21 cellular contexts compared by ENCODE assay signal in genomic region chr15:52114656-52115055, GRCh38. TPM values are rescaled to one million over a fixed set of nuclear protein-coding genes. Genes with fewer than 3 reads are reported as not detected.
DNase-seq lines count a peak whose midpoint lies in the region; ATAC-seq, FAIRE-seq and TF ChIP-seq lines count a peak whose summit lies in the region.
"Had no signal": no experiment of that assay in that cellular context is flagged by ENCODE, and none has a peak within 500 bp of the region (broad histone marks: within the 10 kb centered on the region; RNA-seq: fewer than 3 reads in every experiment).

No MANE protein-coding gene starts in this region.

- no peak for TF ChIP-seq CTCF in right atrium auricular region (IDR thresholded peaks at IDR 0.05)
- no peak for TF ChIP-seq CTCF in endothelial cell of umbilical vein (IDR thresholded peaks at IDR 0.05; ENCODE audit: extremely low read depth in 1 of 2, insufficient read depth in 1 of 2, low read depth in 1 of 2, low read length in 2 of 2)
- TF ChIP-seq CTCF in gastrocnemius medialis (IDR thresholded peaks at IDR 0.05 in 4 of 5, conservative IDR thresholded peaks at IDR 0.05 in 1 of 5), result no peak

- no peak overlapping the region for H4K91ac ChIP-seq in mesenchymal stem cell (ENCODE audit: low read length)

- H4K20me1 ChIP-seq in endothelial cell of umbilical vein (replicated peaks; ENCODE audit: control insufficient read depth, extremely low read depth, insufficient read depth, low read length), result no peaks in the 10 kb centered on the region

- H2AK5ac ChIP-seq in mesenchymal stem cell (ENCODE audit: low read length, severe bottlenecking), result no peak overlapping the region

- H3K4me1 Mint-ChIP-seq in activated naive CD8-positive, alpha-beta T cell treated with anti-CD3 and anti-CD28 coated beads, Interleukin-2, amount 50 U/mL, for 24 hours, result peaks cover 8% of the 10 kb centered on the region
- H3K4me1 Mint-ChIP-seq: stimulated activated effector memory CD8-positive, alpha-beta T cell treated with anti-CD3 and anti-CD28 coated beads, Interleukin-12 subunit alpha, Interleukin-12 subunit beta, amount 100 ng/mL, for 72 hours had no signal

- POLR2A ChIA-PET in endothelial cell of umbilical vein (lab: Charles Lee), result no interaction called here

- H3K9ac ChIP-seq in endothelial cell of umbilical vein (replicated peaks; ENCODE audit: extremely low read depth, insufficient read depth, low read length) (no peak overlapping the region), mesenchymal stem cell (ENCODE audit: low read length) (no peak overlapping the region)

- H2AFZ ChIP-seq in endothelial cell of umbilical vein (ENCODE audit: low read depth, low read length), result no peak overlapping the region
- no peak overlapping the region for H2AFZ ChIP-seq in mesenchymal stem cell (ENCODE audit: low read depth, low read length)

- H3K4me2 ChIP-seq in endothelial cell of umbilical vein (ENCODE audit: insufficient read depth, low read length), result no peak overlapping the region
- H3K4me2 ChIP-seq in mesenchymal stem cell (ENCODE audit: low read length, poor library complexity, severe bottlenecking), result no peak overlapping the region

- H3K27me3 ChIP-seq in right atrium auricular region (no peaks in the 10 kb centered on the region), endothelial cell of umbilical vein (ENCODE audit: control insufficient read depth in 2 of 2, insufficient read depth in 2 of 2, low read length in 2 of 2) (no peaks in the 10 kb centered on the region), mesenchymal stem cell (ENCODE audit: control insufficient read depth in 1 of 2, insufficient read depth in 1 of 2, low read length in 2 of 2) (peaks cover 3 to 12% of the 10 kb centered on the region in 2 experiments), gastrocnemius medialis (peaks cover 18 to 28% (median 20%) of the 10 kb centered on the region in 3 donors)
- H3K27me3 ChIP-seq: colonic mucosa had no signal

- H3K4me1 ChIP-seq in right atrium auricular region (peaks cover 0 to 12% of the 10 kb centered on the region in 2 donors), endothelial cell of umbilical vein (ENCODE audit: control insufficient read depth, extremely low read depth, insufficient read depth, low read length) (peaks cover 21% of the 10 kb centered on the region), mesenchymal stem cell (ENCODE audit: control insufficient read depth, insufficient read depth, low read depth, low read length) (peaks cover 5% of the 10 kb centered on the region), gastrocnemius medialis (no peaks in the 10 kb centered on the region)

- no peak overlapping the region for H4K8ac ChIP-seq in mesenchymal stem cell (ENCODE audit: low read length)

- in situ Hi-C loops in gastrocnemius medialis (cut with MboI; ENCODE audit: low sequenced_read_pairs in 4 of 4), result no loop called here

- FAIRE-seq in endothelial cell of umbilical vein (lab: Jason Lieb, UNC), result no peak
- FAIRE-seq: HTR-8/SVneo had no signal

- no peak overlapping the region for H2BK12ac ChIP-seq in mesenchymal stem cell (ENCODE audit: low read length in 2 of 2)

- no peak overlapping the region for H3K23ac ChIP-seq in mesenchymal stem cell (ENCODE audit: low read length in 2 of 2)

- peaks cover 18% of the 10 kb centered on the region for H3K27me3 Mint-ChIP-seq in activated naive CD8-positive, alpha-beta T cell treated with anti-CD3 and anti-CD28 coated beads, Interleukin-2, amount 50 U/mL, for 24 hours

- no peak overlapping the region for H2BK5ac ChIP-seq in mesenchymal stem cell (ENCODE audit: low read depth, low read length, poor library complexity, severe bottlenecking)

- dilution Hi-C loops in endothelial cell of umbilical vein (cut with MboI; ENCODE audit: extremely low pct_ligation_motif_present, low sequenced_read_pairs), result no loop called here

- no peak overlapping the region for H3K14ac ChIP-seq in mesenchymal stem cell (ENCODE audit: low read length in 2 of 2)

- ATAC-seq in left ventricle myocardium superior (no peak), gastrocnemius medialis (no peak), HG02870 (IDR thresholded peaks at IDR 0.05; ENCODE audit: unreplicated experiment) (no peak)
- no peak for ATAC-seq in activated naive CD8-positive, alpha-beta T cell treated with anti-CD3 and anti-CD28 coated beads, Interleukin-2, amount 50 U/mL, for 24 hours
- ATAC-seq: natural killer cell treated with Interleukin-12 subunit alpha and Interleukin-12 subunit beta and Interleukin-15 and Interleukin-18, amount 100 ng/mL, for 72 hours; stimulated activated effector memory CD8-positive, alpha-beta T cell treated with anti-CD3 and anti-CD28 coated beads, Interleukin-12 subunit alpha, Interleukin-12 subunit beta, amount 100 ng/mL, for 72 hours had no signal

- H2BK120ac ChIP-seq in mesenchymal stem cell (ENCODE audit: low read depth, low read length), result no peak overlapping the region

- H3K79me1 ChIP-seq in mesenchymal stem cell (replicated peaks; ENCODE audit: low read length, poor library complexity, severe bottlenecking), result no peaks in the 10 kb centered on the region

- H3K9me1 ChIP-seq in endothelial cell of umbilical vein (replicated peaks; ENCODE audit: control insufficient read depth, extremely low read depth, insufficient read depth, low read length), result no peaks in the 10 kb centered on the region

- intact Hi-C loops in left ventricle myocardium superior (cut with micrococcal nuclease), result no loop called here
- intact Hi-C loops in endothelial cell of umbilical vein (cut with micrococcal nuclease), result no loop called here
- intact Hi-C loops in gastrocnemius medialis (cut with DNase I; ENCODE audit: low total_unique reads), result no loop called here

- H2BK15ac ChIP-seq in mesenchymal stem cell (ENCODE audit: low read depth, poor library complexity, severe bottlenecking), result no peak overlapping the region

- WGBS in mesenchymal stem cell, result 90% methylated on average over 3 of the region's 3 CpGs

- no peaks in the 10 kb centered on the region for H3K9me3 ChIP-seq in right atrium auricular region
- no peaks in the 10 kb centered on the region for H3K9me3 ChIP-seq in endothelial cell of umbilical vein (replicated peaks; ENCODE audit: control insufficient read depth, insufficient read depth, low read length)
- no peaks in the 10 kb centered on the region for H3K9me3 ChIP-seq in mesenchymal stem cell (ENCODE audit: control insufficient read depth, low read length)
- no peaks in the 10 kb centered on the region for H3K9me3 ChIP-seq in gastrocnemius medialis
- H3K9me3 ChIP-seq: colonic mucosa had no signal

- H3K36me3 ChIP-seq in right atrium auricular region (no peaks in the 10 kb centered on the region), endothelial cell of umbilical vein (ENCODE audit: control insufficient read depth in 2 of 2, extremely low read depth in 1 of 2, insufficient read depth in 2 of 2, low read length in 2 of 2) (no peaks in the 10 kb centered on the region), mesenchymal stem cell (ENCODE audit: control insufficient read depth in 1 of 2, insufficient read depth in 2 of 2, low read depth in 1 of 2, low read length in 2 of 2) (peaks cover 0 to under 1% of the 10 kb centered on the region in 2 experiments), gastrocnemius medialis (no peaks in the 10 kb centered on the region)
- H3K36me3 ChIP-seq: colonic mucosa, WERI-Rb-1 had no signal

- no peak overlapping the region for H3K18ac ChIP-seq in mesenchymal stem cell (ENCODE audit: low read depth in 1 of 2, low read length in 2 of 2)

- H3K27ac ChIP-seq in right atrium auricular region, result no peak overlapping the region
- no peak overlapping the region for H3K27ac ChIP-seq in endothelial cell of umbilical vein (ENCODE audit: insufficient read depth, low read depth, low read length)
- no peak overlapping the region for H3K27ac ChIP-seq in mesenchymal stem cell (ENCODE audit: low read length, poor library complexity, severe bottlenecking)
- no peak overlapping the region for H3K27ac ChIP-seq in gastrocnemius medialis
- H3K27ac ChIP-seq: WERI-Rb-1 had no signal

- no peak overlapping the region for H3K4ac ChIP-seq in mesenchymal stem cell (ENCODE audit: low read depth in 1 of 2, low read length in 2 of 2)

- TF ChIP-seq POLR2A in endothelial cell of umbilical vein (IDR thresholded peaks at IDR 0.05; ENCODE audit: low read depth, low read length), result no peak
- no peak for TF ChIP-seq POLR2A in gastrocnemius medialis (IDR thresholded peaks at IDR 0.05)

- no TSS peak for BruUV-seq in endothelial cell of umbilical vein (replicated peaks; lab: Mats Ljungman, UMichigan)

- no peak overlapping the region for H3K4me3 Mint-ChIP-seq in activated naive CD8-positive, alpha-beta T cell treated with anti-CD3 and anti-CD28 coated beads, Interleukin-2, amount 50 U/mL, for 24 hours
- H3K4me3 Mint-ChIP-seq: activated naive CD4-positive, alpha-beta T cell treated with anti-CD3 and anti-CD28 coated beads for 36 hours; natural killer cell treated with Interleukin-12 subunit alpha and Interleukin-12 subunit beta and Interleukin-15 and Interleukin-18, amount 100 ng/mL, for 72 hours; stimulated activated effector memory CD8-positive, alpha-beta T cell treated with anti-CD3 and anti-CD28 coated beads, Interleukin-12 subunit alpha, Interleukin-12 subunit beta, amount 100 ng/mL, for 72 hours; type B pancreatic cell had no signal

- CTCF ChIA-PET in endothelial cell of umbilical vein (lab: Charles Lee), result interaction anchor here (0.5 to 2.7 kb wide), 6 partner anchors 9 to 38 kb away, joined by 3 to 6 read pairs (median 4); no protein-coding TSS in a partner anchor

- no peak overlapping the region for H3K4me3 ChIP-seq in right atrium auricular region
- no peak overlapping the region for H3K4me3 ChIP-seq in endothelial cell of umbilical vein (replicated peaks in 1 of 3; ENCODE audit: insufficient read depth in 1 of 3, low read depth in 1 of 3, low read length in 3 of 3)
- H3K4me3 ChIP-seq in mesenchymal stem cell (ENCODE audit: insufficient read depth in 1 of 2, low read depth in 1 of 2, low read length in 2 of 2), result no peak overlapping the region
- no peak overlapping the region for H3K4me3 ChIP-seq in gastrocnemius medialis
- H3K4me3 ChIP-seq: colonic mucosa had no signal

- H3K27ac Mint-ChIP-seq in activated naive CD8-positive, alpha-beta T cell treated with anti-CD3 and anti-CD28 coated beads, Interleukin-2, amount 50 U/mL, for 24 hours, result no peak overlapping the region
- H3K27ac Mint-ChIP-seq: activated naive CD4-positive, alpha-beta T cell treated with anti-CD3 and anti-CD28 coated beads for 36 hours; natural killer cell treated with Interleukin-12 subunit alpha and Interleukin-12 subunit beta and Interleukin-15 and Interleukin-18, amount 100 ng/mL, for 72 hours; stimulated activated effector memory CD8-positive, alpha-beta T cell treated with anti-CD3 and anti-CD28 coated beads, Interleukin-12 subunit alpha, Interleukin-12 subunit beta, amount 100 ng/mL, for 72 hours; type B pancreatic cell had no signal

- H3K9me3 Mint-ChIP-seq in activated naive CD8-positive, alpha-beta T cell treated with anti-CD3 and anti-CD28 coated beads, Interleukin-2, amount 50 U/mL, for 24 hours, result no peaks in the 10 kb centered on the region
- H3K9me3 Mint-ChIP-seq: activated naive CD4-positive, alpha-beta T cell treated with anti-CD3 and anti-CD28 coated beads for 36 hours; natural killer cell treated with Interleukin-12 subunit alpha and Interleukin-12 subunit beta and Interleukin-15 and Interleukin-18, amount 100 ng/mL, for 72 hours; stimulated activated effector memory CD8-positive, alpha-beta T cell treated with anti-CD3 and anti-CD28 coated beads, Interleukin-12 subunit alpha, Interleukin-12 subunit beta, amount 100 ng/mL, for 72 hours; type B pancreatic cell had no signal

- no peaks in the 10 kb centered on the region for H3K36me3 Mint-ChIP-seq in activated naive CD8-positive, alpha-beta T cell treated with anti-CD3 and anti-CD28 coated beads, Interleukin-2, amount 50 U/mL, for 24 hours (ENCODE audit: low read depth)
- H3K36me3 Mint-ChIP-seq: natural killer cell treated with Interleukin-12 subunit alpha and Interleukin-12 subunit beta and Interleukin-15 and Interleukin-18, amount 100 ng/mL, for 72 hours; stimulated activated effector memory CD8-positive, alpha-beta T cell treated with anti-CD3 and anti-CD28 coated beads, Interleukin-12 subunit alpha, Interleukin-12 subunit beta, amount 100 ng/mL, for 72 hours; type B pancreatic cell had no signal

- H3K79me2 ChIP-seq in endothelial cell of umbilical vein (ENCODE audit: control insufficient read depth, insufficient read depth, low read length), result no peaks in the 10 kb centered on the region

- DNase-seq in right atrium auricular region (ENCODE audit: low spot score) (peak; percentile 46), left ventricle myocardium superior (no peak), endothelial cell of umbilical vein (ENCODE audit: low read depth, low spot score) (peak; percentile 49), medulla oblongata (ENCODE audit: extremely low spot score) (peak; percentile 73), mesenchymal stem cell (no peak), gastrocnemius medialis (no peak)
- DNase-seq in activated naive CD8-positive, alpha-beta T cell treated with anti-CD3 and anti-CD28 coated beads, Interleukin-2, amount 50 U/mL, for 24 hours, result no peak
- DNase-seq: activated CD4-positive, alpha-beta T cell treated with anti-CD3 and anti-CD28 coated beads, Interleukin-2, amount 50 U/mL, for 4 hours; activated naive CD4-positive, alpha-beta T cell treated with anti-CD3 and anti-CD28 coated beads for 36 hours; colonic mucosa; foreskin melanocyte; NCI-H187; NCI-H524; WERI-Rb-1 had no signal

RNA-seq across cellular contexts. Expression of gene BCL2L10, which starts 2.1 kb away (rescaled TPM):
- total RNA-seq in right atrium auricular region (under 1 TPM in 1 of 2 donors, not detected in 1; 0.37 TPM), left ventricle myocardium superior (not detected), endothelial cell of umbilical vein (0.44 TPM in 1 of 2 replicates, not detected in the other), gastrocnemius medialis (not detected)
- 1.8 and 1.9 TPM in 2 replicates for polyA plus RNA-seq in endothelial cell of umbilical vein
- polyA plus RNA-seq in endothelial cell of umbilical vein (2011; cell fraction: cytosol; rRNA removed), result 1.2 and 1.4 TPM in 2 replicates
- polyA plus RNA-seq in endothelial cell of umbilical vein (2011; cell fraction: nucleus; rRNA removed), result 0.86 and 0.88 TPM in 2 replicates
- polyA plus RNA-seq in endothelial cell of umbilical vein (2012), result 0.76 and 3.0 TPM in 2 replicates
- 0.73 TPM in 1 of 2 replicates, not detected in the other for polyA minus RNA-seq in endothelial cell of umbilical vein
- polyA minus RNA-seq in endothelial cell of umbilical vein (2011; cell fraction: cytosol; rRNA and poly(A)+ RNA removed), result not detected
- 0.58 TPM in 1 of 2 replicates, not detected in the other for polyA minus RNA-seq in endothelial cell of umbilical vein (2011; cell fraction: nucleus; rRNA and poly(A)+ RNA removed)
- 0.06 TPM for polyA plus RNA-seq in mesenchymal stem cell (2013, experiment 1 of 2)
- not detected for polyA plus RNA-seq in mesenchymal stem cell (2013, experiment 2 of 2)
- total RNA-seq: A673; activated naive CD4-positive, alpha-beta T cell treated with anti-CD3 and anti-CD28 coated beads for 36 hours; natural killer cell treated with Interleukin-12 subunit alpha and Interleukin-12 subunit beta and Interleukin-15 and Interleukin-18, amount 100 ng/mL, for 72 hours; T-helper 1 cell treated with Interleukin-12 subunit alpha and Interleukin-12 subunit beta and Interleukin-4 antibody, amounts not matched to agents 30 ng/mL and 1 ng/mL, for 36 hours had no signal

Comparison
In these comparisons a context has a peak if more than half of its experiments do, and no peak if none do; other contexts are left out.
1. DNase-seq: peak in right atrium auricular region (single experiment), endothelial cell of umbilical vein (single experiment) and medulla oblongata (single experiment); none in left ventricle myocardium superior (single experiment), mesenchymal stem cell (single experiment), gastrocnemius medialis (0 of 2) and activated naive CD8-positive, alpha-beta T cell treated with anti-CD3 and anti-CD28 coated beads, Interleukin-2, amount 50 U/mL, for 24 hours (single experiment).